ENCODE assay signal across 8 cellular contexts in genomic region chr2:237687666-237688065, GRCh38.
DNase-seq lines count a peak whose midpoint lies in the region; ATAC-seq and TF ChIP-seq lines count a peak whose summit lies in the region.

No MANE protein-coding gene starts in this region.

- intact Hi-C loops in CD14-positive monocyte (cut with micrococcal nuclease) = loop anchor here in 1 of 2 donors (1.0 kb wide), 1 partner anchor 8 kb away; no protein-coding TSS in a partner anchor

- peak overlapping the region; percentile 97 to 100 (median 100) for H3K27ac Mint-ChIP-seq in CD14-positive monocyte

- H3K9me3 Mint-ChIP-seq in CD14-positive monocyte = peaks cover 0 to 2% (median 0%) of the 10 kb centered on the region in 7 donors

- H3K4me3 Mint-ChIP-seq in CD14-positive monocyte = peak overlapping the region; percentile 59 to 80

- H3K4me3 ChIP-seq in skeletal muscle cell (ENCODE audit: low read depth, low read length) = no peak overlapping the region

- no peaks in the 10 kb centered on the region for H3K27me3 ChIP-seq in foreskin keratinocyte

- TF ChIP-seq CTCF in CD14-positive monocyte (IDR thresholded peaks at IDR 0.05) (no peak), foreskin keratinocyte (conservative IDR thresholded peaks at IDR 0.05) (no peak)

- H3K4me1 ChIP-seq in foreskin keratinocyte = no peaks in the 10 kb centered on the region

- H3K4me1 Mint-ChIP-seq in CD14-positive monocyte = peaks cover 64% of the 10 kb centered on the region

- ATAC-seq in HG02642 (IDR thresholded peaks at IDR 0.05; ENCODE audit: poor library complexity, unreplicated experiment) (peak; percentile 22), foreskin keratinocyte (peak; percentile 91)

- H3K36me3 Mint-ChIP-seq in CD14-positive monocyte = peaks cover 9 to 26% of the 10 kb centered on the region in 2 donors

- peak; percentile 98 for DNase-seq in CD14-positive monocyte (ENCODE audit: low spot score)
- peak; percentile 65 to 71 for DNase-seq in activated T-helper 1 cell treated with anti-CD3 and anti-CD28 coated beads, Interleukin-2, amount 50 U/mL, for 16 hours (ENCODE audit: low read depth in 1 of 2, low spot score in 1 of 2)
- peak; percentile 95 to 97 for DNase-seq in foreskin keratinocyte
- DNase-seq in skeletal muscle cell (ENCODE audit: low read depth) = peak; percentile 99
- DNase-seq in COR-L47 (lab: John Stamatoyannopoulos, UW) = no peak
- DNase-seq in KG1 (lab: John Stamatoyannopoulos, UW) = no peak

- H3K27ac ChIP-seq in foreskin keratinocyte = peak overlapping the region; percentile 42

- H3K27me3 Mint-ChIP-seq in CD14-positive monocyte (ENCODE audit: low read depth in 3 of 3) = peaks cover 0 to 3% (median 0%) of the 10 kb centered on the region in 3 donors

TF ChIP-seq in PFSK-1, 5 proteins besides CTCF, POLR2A, EP300 and RAD21:
- TF ChIP-seq POLR2AphosphoS5 (IDR thresholded peaks at IDR 0.05; ENCODE audit: low read depth, low read length) = no peak
- TF ChIP-seq FOXP2 (optimal IDR thresholded peaks at IDR 0.05; ENCODE audit: borderline replicate concordance, extremely low read depth, extremely low read length, insufficient read depth) = peak; percentile 37

Comparison
In these comparisons a context has a peak if more than half of its experiments do, and no peak if none do; other contexts are left out.
1. DNase-seq: peak in CD14-positive monocyte (single experiment), activated T-helper 1 cell treated with anti-CD3 and anti-CD28 coated beads, Interleukin-2, amount 50 U/mL, for 16 hours (2 of 2), foreskin keratinocyte (2 of 2) and skeletal muscle cell (single experiment); none in COR-L47 (single experiment) and KG1 (single experiment).